ENCODE assay signal across 22 cellular contexts in the genomic region with DNA sequence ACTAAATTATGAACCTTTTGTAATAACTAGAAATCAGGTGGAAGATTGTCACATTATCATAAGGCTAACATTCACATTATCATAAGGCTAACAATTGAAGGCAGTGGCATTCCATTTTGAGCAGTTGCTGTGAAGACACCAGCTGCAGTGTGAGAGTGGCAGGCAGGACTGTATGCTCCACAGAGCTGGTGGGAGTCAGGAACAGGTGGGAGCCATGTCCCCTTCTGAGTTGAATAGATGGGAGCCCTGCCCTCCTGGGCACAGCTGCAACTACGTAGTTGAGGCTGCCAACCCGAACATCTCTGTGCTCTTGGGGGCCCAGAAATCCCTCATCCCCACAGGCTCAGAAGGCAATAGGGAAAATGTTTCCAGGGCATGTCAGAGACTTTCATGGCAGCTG.
DNase-seq lines count a peak whose midpoint lies in the region; ATAC-seq and TF ChIP-seq lines count a peak whose summit lies in the region.
"Had no signal": no experiment of that assay in that cellular context is flagged by ENCODE, and none has a peak within 500 bp of the region (broad histone marks: within the 10 kb centered on the region; RNA-seq: fewer than 3 reads in every experiment).

No MANE protein-coding gene starts in this region.

- H3K4me1 ChIP-seq in DND-41 (ENCODE audit: insufficient read depth, low read length), result no peaks in the 10 kb centered on the region
- H3K4me1 ChIP-seq in SJCRH30, result 0 out of 2 replicates have a peak, but pooled peaks cover 4% of the 10 kb centered on the region
- no peaks in the 10 kb centered on the region for H3K4me1 ChIP-seq in suprapubic skin
- H3K4me1 ChIP-seq: A549, BE2C, HAP-1 had no signal

- CTCF ChIA-PET in WTC11 (lab: Charles Lee), result no interaction called here

- H2AFZ ChIP-seq in DND-41 (ENCODE audit: low read depth, low read length), result no peak overlapping the region

- DNase-seq in DND-41, result peak; percentile 10
- peak; percentile 46 to 65 for DNase-seq in SJCRH30
- peak; percentile 32 for DNase-seq in posterior vena cava (ENCODE audit: low spot score)
- DNase-seq in WTC11 (ENCODE audit: low spot score), result no peak
- no peak for DNase-seq in suprapubic skin (ENCODE audit: low spot score in 2 of 2)
- no peak for DNase-seq in cerebellar cortex (ENCODE audit: low spot score)
- DNase-seq in NCI-H2107 (lab: John Stamatoyannopoulos, UW), result no peak
- DNase-seq: 8988T; ACHN; AML-193; BE2C; CD4-positive, alpha-beta T cell; DMS53; DMS79 treated with DMSO at 0.1 percent for 48 hours; GOT3; HFFc6 had no signal

- no peaks in the 10 kb centered on the region for H3K36me3 ChIP-seq in DND-41 (ENCODE audit: insufficient read depth, low read length)
- H3K36me3 ChIP-seq in SJCRH30, result no peaks in the 10 kb centered on the region
- no peaks in the 10 kb centered on the region for H3K36me3 ChIP-seq in suprapubic skin
- H3K36me3 ChIP-seq: BE2C; BLaER1 treated with 17β-estradiol and CSF1 and Interleukin-3, amounts not matched to agents 10 nM and 100 nM; HAP-1 had no signal

- WGBS in suprapubic skin, result 76% methylated on average over 2 of the region's 2 CpGs

- TF ChIP-seq POLR2A in suprapubic skin (IDR thresholded peaks at IDR 0.05), result no peak

- intact Hi-C loops in posterior vena cava (cut with DNase I), result no loop called here

- no peak overlapping the region for H3K4me2 ChIP-seq in DND-41 (ENCODE audit: insufficient read depth, low read length)
- H3K4me2 ChIP-seq: A549; BLaER1 treated with 17β-estradiol and CSF1 and Interleukin-3, amounts not matched to agents 10 nM and 100 nM had no signal

- H3K4me1 Mint-ChIP-seq in stimulated activated memory B cell treated with anti-CD40 and anti-IgM and Interleukin-4, amounts not matched to agents 10 μg/mL and 1 μg/mL and 100 μg/mL, for 72 hours, result no peaks in the 10 kb centered on the region
- no peaks in the 10 kb centered on the region for H3K4me1 Mint-ChIP-seq in WTC11
- H3K4me1 Mint-ChIP-seq: CD14-positive monocyte; CD8-positive, alpha-beta memory T cell had no signal

- no peak for TF ChIP-seq EP300 in suprapubic skin (IDR thresholded peaks at IDR 0.05)

- H4K20me1 ChIP-seq in DND-41 (ENCODE audit: insufficient read depth, low read length), result no peaks in the 10 kb centered on the region
- H4K20me1 ChIP-seq: BLaER1 treated with 17β-estradiol and CSF1 and Interleukin-3, amounts not matched to agents 10 nM and 100 nM had no signal

- H3K9me3 ChIP-seq in DND-41 (ENCODE audit: insufficient read depth, low read length, severe bottlenecking) (peaks cover 9% of the 10 kb centered on the region), SJCRH30 (replicated peaks) (no peaks in the 10 kb centered on the region), suprapubic skin (peaks cover 9% of the 10 kb centered on the region)
- H3K9me3 ChIP-seq: A549; BE2C; BLaER1 treated with 17β-estradiol and CSF1 and Interleukin-3, amounts not matched to agents 10 nM and 100 nM; HAP-1 had no signal

- peaks cover 2% of the 10 kb centered on the region for H3K9me3 Mint-ChIP-seq in stimulated activated memory B cell treated with anti-CD40 and anti-IgM and Interleukin-4, amounts not matched to agents 10 μg/mL and 1 μg/mL and 100 μg/mL, for 72 hours
- H3K9me3 Mint-ChIP-seq in WTC11, result peaks cover 16% of the 10 kb centered on the region

- H3K4me3 ChIP-seq in DND-41 (ENCODE audit: low read depth in 1 of 2, low read length in 2 of 2) (no peak overlapping the region), SJCRH30 (no peak overlapping the region), suprapubic skin (no peak overlapping the region)
- H3K4me3 ChIP-seq: A549; BLaER1 treated with 17β-estradiol and CSF1 and Interleukin-3, amounts not matched to agents 10 nM and 100 nM; HAP-1 had no signal

- no peak overlapping the region for H3K4me3 Mint-ChIP-seq in stimulated activated memory B cell treated with anti-CD40 and anti-IgM and Interleukin-4, amounts not matched to agents 10 μg/mL and 1 μg/mL and 100 μg/mL, for 72 hours
- no peak overlapping the region for H3K4me3 Mint-ChIP-seq in WTC11
- H3K4me3 Mint-ChIP-seq: CD14-positive monocyte; CD4-positive, alpha-beta T cell; CD8-positive, alpha-beta memory T cell; HFFc6 had no signal

- no peak for TF ChIP-seq CTCF in DND-41 (IDR thresholded peaks at IDR 0.05; ENCODE audit: borderline replicate concordance, extremely low read depth, low read length, poor library complexity, severe bottlenecking)
- TF ChIP-seq CTCF in WTC11 (IDR thresholded peaks at IDR 0.05), result no peak
- TF ChIP-seq CTCF in suprapubic skin (IDR thresholded peaks at IDR 0.05), result no peak

- POLR2A ChIA-PET in WTC11 (lab: Charles Lee), result no interaction called here

- H3K27me3 ChIP-seq in DND-41 (ENCODE audit: insufficient read depth, low read length, poor library complexity) (no peaks in the 10 kb centered on the region), SJCRH30 (no peaks in the 10 kb centered on the region), suprapubic skin (no peaks in the 10 kb centered on the region)
- H3K27me3 ChIP-seq: BE2C; BLaER1 treated with 17β-estradiol and CSF1 and Interleukin-3, amounts not matched to agents 10 nM and 100 nM had no signal

- H3K27ac ChIP-seq in DND-41 (ENCODE audit: low read length) (no peak overlapping the region), SJCRH30 (no peak overlapping the region), suprapubic skin (no peak overlapping the region)
- H3K27ac ChIP-seq: A549; BLaER1 treated with 17β-estradiol and CSF1 and Interleukin-3, amounts not matched to agents 10 nM and 100 nM had no signal

- H3K36me3 Mint-ChIP-seq in stimulated activated memory B cell treated with anti-CD40 and anti-IgM and Interleukin-4, amounts not matched to agents 10 μg/mL and 1 μg/mL and 100 μg/mL, for 72 hours, result no peaks in the 10 kb centered on the region
- H3K36me3 Mint-ChIP-seq in WTC11, result no peaks in the 10 kb centered on the region; the same call in 1 of the 2 replicates
- H3K36me3 Mint-ChIP-seq: CD14-positive monocyte; CD8-positive, alpha-beta memory T cell had no signal

- ATAC-seq in DND-41 (ENCODE audit: insufficient read depth, low read depth), result peak; percentile 62; the same call in 2 of the 3 replicates
- peak; percentile 55 for ATAC-seq in stimulated activated memory B cell treated with anti-CD40 and anti-IgM and Interleukin-4, amounts not matched to agents 10 μg/mL and 1 μg/mL and 100 μg/mL, for 72 hours
- ATAC-seq in WTC11, result no peak
- ATAC-seq: A549 had no signal

- H3K27ac Mint-ChIP-seq in stimulated activated memory B cell treated with anti-CD40 and anti-IgM and Interleukin-4, amounts not matched to agents 10 μg/mL and 1 μg/mL and 100 μg/mL, for 72 hours, result no peak overlapping the region
- no peak overlapping the region for H3K27ac Mint-ChIP-seq in WTC11
- H3K27ac Mint-ChIP-seq: CD14-positive monocyte; CD4-positive, alpha-beta T cell; CD8-positive, alpha-beta memory T cell; HFFc6 had no signal

- no peaks in the 10 kb centered on the region for H3K79me2 ChIP-seq in DND-41 (ENCODE audit: insufficient read depth, low read length)

- H3K27me3 Mint-ChIP-seq in stimulated activated memory B cell treated with anti-CD40 and anti-IgM and Interleukin-4, amounts not matched to agents 10 μg/mL and 1 μg/mL and 100 μg/mL, for 72 hours, result no peaks in the 10 kb centered on the region
- no peaks in the 10 kb centered on the region for H3K27me3 Mint-ChIP-seq in WTC11 (ENCODE audit: low read depth)
- H3K27me3 Mint-ChIP-seq: CD4-positive, alpha-beta T cell; CD8-positive, alpha-beta memory T cell had no signal

- H3K9ac ChIP-seq in DND-41 (ENCODE audit: low read depth, low read length), result no peak overlapping the region
- H3K9ac ChIP-seq: BLaER1 treated with 17β-estradiol and CSF1 and Interleukin-3, amounts not matched to agents 10 nM and 100 nM had no signal

TF ChIP-seq in WTC11, 78 proteins besides CTCF, POLR2A, EP300 and RAD21:
- TF ChIP-seq, protein P1, sequence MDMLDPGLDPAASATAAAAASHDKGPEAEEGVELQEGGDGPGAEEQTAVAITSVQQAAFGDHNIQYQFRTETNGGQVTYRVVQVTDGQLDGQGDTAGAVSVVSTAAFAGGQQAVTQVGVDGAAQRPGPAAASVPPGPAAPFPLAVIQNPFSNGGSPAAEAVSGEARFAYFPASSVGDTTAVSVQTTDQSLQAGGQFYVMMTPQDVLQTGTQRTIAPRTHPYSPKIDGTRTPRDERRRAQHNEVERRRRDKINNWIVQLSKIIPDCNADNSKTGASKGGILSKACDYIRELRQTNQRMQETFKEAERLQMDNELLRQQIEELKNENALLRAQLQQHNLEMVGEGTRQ (CRISPR knock-in tag; IDR thresholded peaks at IDR 0.05), result no peak
- TF ChIP-seq PRRX2 (CRISPR knock-in tag; IDR thresholded peaks at IDR 0.05), result no peak
- TF ChIP-seq OVOL2 (CRISPR knock-in tag; IDR thresholded peaks at IDR 0.05; ENCODE audit: borderline replicate concordance), result no peak
- TF ChIP-seq TEAD1 (CRISPR knock-in tag; IDR thresholded peaks at IDR 0.05), result no peak

Comparison
In these comparisons a context has a peak if more than half of its experiments do, and no peak if none do; other contexts are left out.
1. DNase-seq: peak in DND-41 (single experiment), SJCRH30 (2 of 2) and posterior vena cava (single experiment); none in WTC11 (single experiment), suprapubic skin (0 of 2), cerebellar cortex (single experiment) and NCI-H2107 (single experiment).